Comparison of ENCODE assay signal across 8 cellular contexts in the genomic region with DNA sequence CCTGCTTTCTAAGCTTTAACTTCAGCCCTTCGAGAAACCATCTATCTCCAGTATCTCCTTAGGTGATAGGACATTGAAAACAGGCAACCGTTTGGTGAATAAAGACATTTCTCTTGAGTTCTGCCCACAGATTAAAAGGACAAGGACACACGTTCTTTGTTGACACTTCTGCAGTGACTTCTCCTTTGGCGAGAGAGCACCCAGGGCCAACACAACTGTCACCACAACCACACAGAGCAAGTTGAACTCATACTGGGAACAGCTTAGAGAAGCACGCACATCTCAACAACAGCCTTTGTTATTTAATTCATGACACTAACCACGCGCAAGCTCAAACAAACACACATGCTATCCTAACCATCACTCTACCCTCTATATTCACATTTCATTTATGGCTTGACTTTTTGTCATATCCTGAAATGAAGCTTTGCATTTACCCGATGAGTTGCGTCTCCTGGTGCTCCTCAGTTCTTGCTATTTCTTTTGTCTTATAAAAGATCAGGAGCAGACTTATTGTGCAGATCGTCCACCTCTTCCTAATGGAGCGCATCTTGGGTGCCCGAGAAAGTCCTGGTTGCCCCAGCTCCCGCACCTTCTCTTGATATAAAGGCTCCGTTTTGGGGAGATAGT. TPM values are rescaled to one million over a fixed set of nuclear protein-coding genes. Genes with fewer than 3 reads are reported as not detected.
DNase-seq lines count a peak whose midpoint lies in the region; ATAC-seq and TF ChIP-seq lines count a peak whose summit lies in the region.

No MANE protein-coding gene starts in this region.

- H3K27me3 ChIP-seq in SJCRH30 (no peaks in the 10 kb centered on the region), lower lobe of right lung (ENCODE audit: low read depth) (no peaks in the 10 kb centered on the region), stomach smooth muscle (ENCODE audit: control insufficient read depth in 1 of 2, insufficient read depth in 2 of 2, low read length in 2 of 2) (peaks cover 14 to 23% of the 10 kb centered on the region in 2 donors)

- peak overlapping the region; percentile 55 for H3K4me3 ChIP-seq in SJCRH30
- peak overlapping the region; percentile 53 to 64 for H3K4me3 ChIP-seq in cardiac fibroblast (replicated peaks in 1 of 2; ENCODE audit: low read depth in 2 of 2, low read length in 2 of 2)
- peak overlapping the region; percentile 73 for H3K4me3 ChIP-seq in lower lobe of right lung
- H3K4me3 ChIP-seq in stomach smooth muscle (ENCODE audit: low read length in 2 of 2), result peak overlapping the region; percentile 62 to 71

- H3K27ac ChIP-seq in SJCRH30 (no peak overlapping the region), lower lobe of right lung (peak overlapping the region; percentile 86), stomach smooth muscle (ENCODE audit: low read length) (no peak overlapping the region)

- no peaks in the 10 kb centered on the region for H3K9me3 ChIP-seq in SJCRH30 (replicated peaks)
- no peaks in the 10 kb centered on the region for H3K9me3 ChIP-seq in lower lobe of right lung
- H3K9me3 ChIP-seq in stomach smooth muscle (ENCODE audit: control insufficient read depth in 2 of 2, low read length in 2 of 2), result no peaks in the 10 kb centered on the region

- ATAC-seq in lower lobe of right lung (peak; percentile 4 to 14), GM19463 (IDR thresholded peaks at IDR 0.05; ENCODE audit: unreplicated experiment) (no peak), GM18519 (IDR thresholded peaks at IDR 0.05; ENCODE audit: low FRiP score, unreplicated experiment) (no peak), GM21529 (IDR thresholded peaks at IDR 0.05; ENCODE audit: unreplicated experiment) (no peak)

- TF ChIP-seq CTCF in cardiac fibroblast (IDR thresholded peaks at IDR 0.05; ENCODE audit: low read depth, low read length) (no peak), lower lobe of right lung (IDR thresholded peaks at IDR 0.05) (no peak)

- peak; percentile 4 for DNase-seq in HS-5 (ENCODE audit: low read depth)
- peak in 1 of 2 experiments; percentile 12 for DNase-seq in SJCRH30
- peak; percentile 3 to 33 for DNase-seq in cardiac fibroblast (ENCODE audit: low read depth in 2 of 2)
- no peak for DNase-seq in lower lobe of right lung

- peak overlapping the region in 1 of 2 donors; percentile 7 for H3K9ac ChIP-seq in stomach smooth muscle (ENCODE audit: low read length in 2 of 2)

- intact Hi-C loops in lower lobe of right lung (cut with DNase I), result no loop called here

- no peaks in the 10 kb centered on the region for H3K36me3 ChIP-seq in SJCRH30
- H3K36me3 ChIP-seq in lower lobe of right lung, result no peaks in the 10 kb centered on the region
- H3K36me3 ChIP-seq in stomach smooth muscle (ENCODE audit: control insufficient read depth in 2 of 2, insufficient read depth in 2 of 2, low read length in 2 of 2), result no peaks in the 10 kb centered on the region

- H3K4me1 ChIP-seq in SJCRH30 (no peaks in the 10 kb centered on the region), lower lobe of right lung (peaks cover 22% of the 10 kb centered on the region), stomach smooth muscle (ENCODE audit: control insufficient read depth, insufficient read depth, low read length) (no peaks in the 10 kb centered on the region)

RNA-seq across cellular contexts. Expression of gene ST8SIA4, which starts 0.6 kb away (rescaled TPM):
- 0.73 and 0.91 TPM in 2 replicates for total RNA-seq in SJCRH30 (2014; rRNA removed; shearing (Covaris generic))
- total RNA-seq in lower lobe of right lung, result 20.5 TPM

Comparison
In these comparisons a context has a peak if more than half of its experiments do, and no peak if none do; other contexts are left out.
1. ATAC-seq: peak in lower lobe of right lung (2 of 2); none in GM19463 (single experiment), GM18519 (single experiment) and GM21529 (single experiment).
2. RNA of gene ST8SIA4, which starts 0.6 kb away (total RNA-seq): 20.5 TPM in lower lobe of right lung (single experiment); 0.73 to 0.91 TPM in SJCRH30; every median in the first group is over 10 times any median in the second.
3. Peak in every context shown above with its lines, with median percentiles within 50 percentile points of each other: H3K4me3 ChIP-seq.